In the genomic region with DNA sequence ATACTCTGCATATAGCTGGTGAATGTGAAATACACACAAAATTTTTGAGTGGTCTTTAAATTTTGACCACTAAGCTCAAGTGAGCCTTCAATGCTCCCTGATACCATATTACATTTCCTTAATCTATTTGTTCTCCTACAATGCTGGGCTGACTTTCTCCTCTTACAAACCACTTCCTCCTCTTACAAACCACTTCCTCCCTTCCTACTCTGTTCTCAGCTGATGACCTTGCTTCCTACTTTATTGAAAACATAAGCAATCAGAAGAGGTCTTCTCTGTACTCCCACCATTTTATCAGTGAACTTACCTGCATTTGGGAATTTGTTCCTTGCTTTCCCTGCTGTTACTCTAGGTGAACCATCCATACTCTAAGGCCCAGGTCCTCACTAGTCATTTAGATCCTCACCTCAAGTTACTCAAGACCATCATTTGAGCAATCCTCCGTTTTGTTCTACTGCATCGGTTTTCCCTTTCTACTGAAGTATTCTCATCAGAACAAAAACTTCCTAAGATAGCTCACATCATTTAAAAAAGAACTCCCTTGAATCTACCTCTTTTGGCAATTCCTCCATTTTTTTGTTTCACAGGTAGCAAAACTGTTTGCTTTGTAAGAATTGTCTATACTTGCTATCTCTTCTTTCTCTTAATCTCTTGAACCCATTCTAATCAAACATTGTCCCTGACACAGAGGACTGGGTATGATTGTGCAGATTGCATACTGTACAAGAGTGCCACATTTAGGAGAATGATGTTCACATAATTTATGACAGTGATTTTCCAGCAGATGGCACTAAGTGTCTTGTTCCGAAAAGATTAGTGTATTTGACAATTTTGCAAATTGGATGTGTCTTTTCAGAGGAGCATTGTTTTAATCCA, we compare ENCODE assay signal across 8 cellular contexts.
DNase-seq lines count a peak whose midpoint lies in the region; ATAC-seq and TF ChIP-seq lines count a peak whose summit lies in the region.

No MANE protein-coding gene starts in this region.

- no peaks in the 10 kb centered on the region for H3K9me3 ChIP-seq in left ventricle myocardium inferior (replicated peaks)
- H3K9me3 ChIP-seq in tibial nerve, result no peaks in the 10 kb centered on the region

- ATAC-seq in GM18511 (IDR thresholded peaks at IDR 0.05; ENCODE audit: unreplicated experiment) (peak; percentile 53), GM21447 (IDR thresholded peaks at IDR 0.05; ENCODE audit: unreplicated experiment) (no peak)

- H3K4me1 Mint-ChIP-seq in activated T-helper 2 cell treated with anti-CD3 and anti-CD28 coated beads, Interferon-gamma antibody, Interleukin-2, Interleukin-4, amounts not matched to agents 10 μg/mL and 5 μg/mL and 100 μg/mL, durations not matched to agents 14 hours and 24 hours and 36 hours (ENCODE audit: low read depth), result peaks cover 25% of the 10 kb centered on the region

- H3K27ac ChIP-seq in C4-2B (no peak overlapping the region; the same call in 1 of the 2 replicates), left ventricle myocardium inferior (replicated peaks) (no peak overlapping the region), tibial nerve (no peak overlapping the region)

- no peak for TF ChIP-seq POLR2A in tibial nerve (IDR thresholded peaks at IDR 0.05)

- peaks cover 29% of the 10 kb centered on the region for H3K27me3 Mint-ChIP-seq in activated T-helper 2 cell treated with anti-CD3 and anti-CD28 coated beads, Interferon-gamma antibody, Interleukin-2, Interleukin-4, amounts not matched to agents 10 μg/mL and 5 μg/mL and 100 μg/mL, durations not matched to agents 14 hours and 24 hours and 36 hours (ENCODE audit: low read depth)

- peak; percentile 16 to 62 for DNase-seq in NCI-H2081 (lab: John Stamatoyannopoulos, UW)
- no peak for DNase-seq in activated T-helper 2 cell treated with anti-CD3 and anti-CD28 coated beads, Interferon-gamma antibody, Interleukin-2, Interleukin-4, amounts not matched to agents 10 μg/mL and 5 μg/mL and 100 μg/mL, durations not matched to agents 14 hours and 24 hours and 36 hours (ENCODE audit: low spot score)
- DNase-seq in left ventricle myocardium inferior, result no peak
- no peak for DNase-seq in tibial nerve (ENCODE audit: low spot score in 2 of 2)
- DNase-seq in stimulated activated CD4-positive, alpha-beta T cell treated with anti-CD3 and anti-CD28 coated beads, Interleukin-2, amount 100 ng/mL, for 24 hours, result no peak

- peaks cover 27% of the 10 kb centered on the region for H3K4me1 ChIP-seq in left ventricle myocardium inferior
- peaks cover 0 to 30% (median 3%) of the 10 kb centered on the region in 4 donors for H3K4me1 ChIP-seq in tibial nerve

- peaks cover 9% of the 10 kb centered on the region for H3K9me3 Mint-ChIP-seq in activated T-helper 2 cell treated with anti-CD3 and anti-CD28 coated beads, Interferon-gamma antibody, Interleukin-2, Interleukin-4, amounts not matched to agents 10 μg/mL and 5 μg/mL and 100 μg/mL, durations not matched to agents 14 hours and 24 hours and 36 hours

- H3K27me3 ChIP-seq in left ventricle myocardium inferior (ENCODE audit: low read depth) (peaks cover 7% of the 10 kb centered on the region), tibial nerve (no peaks in the 10 kb centered on the region)

- H3K36me3 ChIP-seq in left ventricle myocardium inferior, result peaks cover under 1% of the 10 kb centered on the region
- H3K36me3 ChIP-seq in tibial nerve, result peaks cover 0 to 4% (median 0%) of the 10 kb centered on the region in 3 donors

- intact Hi-C loops in activated T-helper 2 cell treated with anti-CD3 and anti-CD28 coated beads, Interferon-gamma antibody, Interleukin-2, Interleukin-4, amounts not matched to agents 10 μg/mL and 5 μg/mL and 100 μg/mL, durations not matched to agents 14 hours and 24 hours and 36 hours (cut with micrococcal nuclease), result loop anchor here (1.0 to 10.0 kb wide), 5 partner anchors 66 to 573 kb away; partner anchors contain the start of gene INHBB
- intact Hi-C loops in left ventricle myocardium inferior (cut with micrococcal nuclease), result no loop called here

- WGBS in tibial nerve, 2 donors, result 64 to 67% methylated on average over 3 of the region's 3 CpGs

- H3K4me3 ChIP-seq in left ventricle myocardium inferior (no peak overlapping the region), tibial nerve (no peak overlapping the region)

- H3K27ac Mint-ChIP-seq in activated T-helper 2 cell treated with anti-CD3 and anti-CD28 coated beads, Interferon-gamma antibody, Interleukin-2, Interleukin-4, amounts not matched to agents 10 μg/mL and 5 μg/mL and 100 μg/mL, durations not matched to agents 14 hours and 24 hours and 36 hours, result peak overlapping the region; percentile 38

- peak in 1 of 2 donors; percentile 13 for TF ChIP-seq EP300 in tibial nerve (IDR thresholded peaks at IDR 0.05)

- H3K4me3 Mint-ChIP-seq in activated T-helper 2 cell treated with anti-CD3 and anti-CD28 coated beads, Interferon-gamma antibody, Interleukin-2, Interleukin-4, amounts not matched to agents 10 μg/mL and 5 μg/mL and 100 μg/mL, durations not matched to agents 14 hours and 24 hours and 36 hours (ENCODE audit: low read depth), result peak overlapping the region; percentile 57

- peaks cover 5% of the 10 kb centered on the region for H3K36me3 Mint-ChIP-seq in activated T-helper 2 cell treated with anti-CD3 and anti-CD28 coated beads, Interferon-gamma antibody, Interleukin-2, Interleukin-4, amounts not matched to agents 10 μg/mL and 5 μg/mL and 100 μg/mL, durations not matched to agents 14 hours and 24 hours and 36 hours (ENCODE audit: low read depth)

- TF ChIP-seq CTCF in C4-2B (conservative IDR thresholded peaks at IDR 0.05) (peak; percentile 77), left ventricle myocardium inferior (IDR thresholded peaks at IDR 0.05; ENCODE audit: borderline replicate concordance) (peak; percentile 58), tibial nerve (IDR thresholded peaks at IDR 0.05) (peak in 4 of 5 experiments; percentile 18 to 32 (median 28))

Comparison
In these comparisons a context has a peak if more than half of its experiments do, and no peak if none do; other contexts are left out.
1. DNase-seq: peak in NCI-H2081 (2 of 2); none in activated T-helper 2 cell treated with anti-CD3 and anti-CD28 coated beads, Interferon-gamma antibody, Interleukin-2, Interleukin-4, amounts not matched to agents 10 μg/mL and 5 μg/mL and 100 μg/mL, durations not matched to agents 14 hours and 24 hours and 36 hours (single experiment), left ventricle myocardium inferior (single experiment), tibial nerve (0 of 2) and stimulated activated CD4-positive, alpha-beta T cell treated with anti-CD3 and anti-CD28 coated beads, Interleukin-2, amount 100 ng/mL, for 24 hours (0 of 2).
2. Peak in every context shown above with its lines, with median percentiles within 50 percentile points of each other: CTCF ChIP-seq.